In genomic region chr12:44372259-44372658, GRCh38 we compare ENCODE assay signal across 22 cellular contexts.
DNase-seq lines count a peak whose midpoint lies in the region; ATAC-seq and TF ChIP-seq lines count a peak whose summit lies in the region.
"Had no signal": no experiment of that assay in that cellular context is flagged by ENCODE, and none has a peak within 500 bp of the region (broad histone marks: within the 10 kb centered on the region; RNA-seq: fewer than 3 reads in every experiment).

No MANE protein-coding gene starts in this region.

- no peak overlapping the region for H3K4me3 Mint-ChIP-seq in stimulated activated memory B cell treated with anti-CD40 and anti-IgM and Interleukin-4, amounts not matched to agents 10 μg/mL and 1 μg/mL and 100 μg/mL, for 72 hours
- H3K4me3 Mint-ChIP-seq: activated CD8-positive, alpha-beta memory T cell treated with anti-CD3 and anti-CD28 coated beads, Interleukin-2, amount 10 ng/mL, durations not matched to agents 7 days and 5 days; activated naive CD8-positive, alpha-beta T cell treated with anti-CD3 and anti-CD28 coated beads, Interleukin-2, amount 50 U/mL, for 24 hours; central memory CD8-positive, alpha-beta T cell; naive thymus-derived CD8-positive, alpha-beta T cell had no signal

- H3K36me3 ChIP-seq in adipocyte (ENCODE audit: control insufficient read depth, insufficient read depth, low read length, severe bottlenecking) (no peaks in the 10 kb centered on the region), MM.1S (replicated peaks; ENCODE audit: insufficient read depth, low read length) (no peaks in the 10 kb centered on the region)
- H3K36me3 ChIP-seq: suprapubic skin had no signal

- H3K4me1 ChIP-seq in adipocyte (ENCODE audit: control insufficient read depth, insufficient read depth, low read length) (no peaks in the 10 kb centered on the region), MM.1S (ENCODE audit: low read length) (peaks cover 19% of the 10 kb centered on the region)
- H3K4me1 ChIP-seq: suprapubic skin had no signal

- no peak overlapping the region for H3K27ac Mint-ChIP-seq in stimulated activated memory B cell treated with anti-CD40 and anti-IgM and Interleukin-4, amounts not matched to agents 10 μg/mL and 1 μg/mL and 100 μg/mL, for 72 hours
- H3K27ac Mint-ChIP-seq: activated CD8-positive, alpha-beta memory T cell treated with anti-CD3 and anti-CD28 coated beads, Interleukin-2, amount 10 ng/mL, durations not matched to agents 7 days and 5 days; activated naive CD8-positive, alpha-beta T cell treated with anti-CD3 and anti-CD28 coated beads, Interleukin-2, amount 50 U/mL, for 24 hours; activated T-helper 2 cell treated with anti-CD3 and anti-CD28 coated beads, Interferon-gamma antibody, Interleukin-2, Interleukin-4, amounts not matched to agents 10 μg/mL and 5 μg/mL and 100 μg/mL, durations not matched to agents 14 hours and 24 hours and 36 hours; naive thymus-derived CD8-positive, alpha-beta T cell had no signal

- no peak overlapping the region for H3K27ac ChIP-seq in MM.1S (ENCODE audit: low read length)
- H3K27ac ChIP-seq: suprapubic skin had no signal

- H3K4me1 Mint-ChIP-seq in stimulated activated memory B cell treated with anti-CD40 and anti-IgM and Interleukin-4, amounts not matched to agents 10 μg/mL and 1 μg/mL and 100 μg/mL, for 72 hours: peaks cover 43% of the 10 kb centered on the region
- H3K4me1 Mint-ChIP-seq: activated CD8-positive, alpha-beta memory T cell treated with anti-CD3 and anti-CD28 coated beads, Interleukin-2, amount 10 ng/mL, durations not matched to agents 7 days and 5 days; activated naive CD8-positive, alpha-beta T cell treated with anti-CD3 and anti-CD28 coated beads, Interleukin-2, amount 50 U/mL, for 24 hours; central memory CD8-positive, alpha-beta T cell; naive thymus-derived CD8-positive, alpha-beta T cell had no signal

- ATAC-seq in GM19328 (IDR thresholded peaks at IDR 0.05; ENCODE audit: unreplicated experiment): no peak
- ATAC-seq in stimulated activated memory B cell treated with anti-CD40 and anti-IgM and Interleukin-4, amounts not matched to agents 10 μg/mL and 1 μg/mL and 100 μg/mL, for 72 hours: no peak
- ATAC-seq: activated CD8-positive, alpha-beta memory T cell treated with anti-CD3 and anti-CD28 coated beads, Interleukin-2, amount 10 ng/mL, durations not matched to agents 7 days and 5 days; activated naive CD8-positive, alpha-beta T cell treated with anti-CD3 and anti-CD28 coated beads, Interleukin-2, amount 50 U/mL, for 24 hours; naive thymus-derived CD8-positive, alpha-beta T cell had no signal

- H3K9me2 ChIP-seq in MM.1S (replicated peaks; ENCODE audit: insufficient read depth, low read length): no peaks in the 10 kb centered on the region

- TF ChIP-seq CTCF in AG09309 (IDR thresholded peaks at IDR 0.05; ENCODE audit: control insufficient read depth, insufficient read depth, low read depth, low read length, missing control alignments) (no peak), fibroblast of villous mesenchyme (IDR thresholded peaks at IDR 0.05; ENCODE audit: insufficient read depth, low read depth, low read length) (no peak), MM.1S (IDR thresholded peaks at IDR 0.05; ENCODE audit: low read length) (no peak)

- H3K4me3 ChIP-seq in AG09309 (ENCODE audit: control insufficient read depth, low read depth, low read length): no peak overlapping the region
- no peak overlapping the region for H3K4me3 ChIP-seq in adipocyte (ENCODE audit: low read length)
- H3K4me3 ChIP-seq in fibroblast of villous mesenchyme (ENCODE audit: low read depth, low read length): no peak overlapping the region
- no peak overlapping the region for H3K4me3 ChIP-seq in MM.1S (ENCODE audit: low read length)
- H3K4me3 ChIP-seq: suprapubic skin had no signal

- DNase-seq in AG09309 (ENCODE audit: low read depth) (peak; percentile 4), HS-5 (ENCODE audit: low read depth) (peak; percentile 22), adipocyte (ENCODE audit: low read depth) (peak; percentile 60), fibroblast of villous mesenchyme (ENCODE audit: low read depth) (peak; percentile 27), medulla oblongata (ENCODE audit: extremely low spot score) (no peak), MM.1S (no peak)
- DNase-seq: activated CD4-positive, alpha-beta T cell treated with anti-CD3 and anti-CD28 coated beads for 1 hour; activated CD8-positive, alpha-beta memory T cell treated with anti-CD3 and anti-CD28 coated beads, Interleukin-2, amount 10 ng/mL, durations not matched to agents 7 days and 5 days; activated naive CD8-positive, alpha-beta T cell treated with anti-CD3 and anti-CD28 coated beads, Interleukin-2, amount 50 U/mL, for 24 hours; effector CD4-positive, alpha-beta T cell; GDM1; naive thymus-derived CD8-positive, alpha-beta T cell; NCI-H1694; posterior cingulate gyrus; SHP77 treated with DMSO at 0.1 percent for 48 hours; small intestine; stimulated activated CD4-positive, alpha-beta T cell treated with anti-CD3 and anti-CD28 coated beads, Interleukin-4, amount 100 ng/mL, for 24 hours had no signal

- H3K9me3 ChIP-seq in adipocyte (ENCODE audit: control insufficient read depth, low read length) (no peaks in the 10 kb centered on the region), MM.1S (replicated peaks; ENCODE audit: insufficient read depth, low read length) (no peaks in the 10 kb centered on the region)
- H3K9me3 ChIP-seq: suprapubic skin had no signal

- H3K9ac ChIP-seq in adipocyte (ENCODE audit: low read length) (no peak overlapping the region), MM.1S (ENCODE audit: low read length) (no peak overlapping the region)

- H3K4me2 ChIP-seq in MM.1S (ENCODE audit: low read depth, low read length): no peak overlapping the region

- H3K79me2 ChIP-seq in MM.1S (ENCODE audit: low read length): no peaks in the 10 kb centered on the region

- H3K36me3 Mint-ChIP-seq in stimulated activated memory B cell treated with anti-CD40 and anti-IgM and Interleukin-4, amounts not matched to agents 10 μg/mL and 1 μg/mL and 100 μg/mL, for 72 hours: peaks cover 8% of the 10 kb centered on the region
- H3K36me3 Mint-ChIP-seq: activated CD8-positive, alpha-beta memory T cell treated with anti-CD3 and anti-CD28 coated beads, Interleukin-2, amount 10 ng/mL, durations not matched to agents 7 days and 5 days had no signal

- no peak overlapping the region for H2AFZ ChIP-seq in MM.1S (ENCODE audit: low read length)

- no peaks in the 10 kb centered on the region for H4K20me1 ChIP-seq in MM.1S (ENCODE audit: insufficient read depth, low read length)

- peaks cover 3% of the 10 kb centered on the region for H3K9me3 Mint-ChIP-seq in stimulated activated memory B cell treated with anti-CD40 and anti-IgM and Interleukin-4, amounts not matched to agents 10 μg/mL and 1 μg/mL and 100 μg/mL, for 72 hours
- H3K9me3 Mint-ChIP-seq: activated naive CD8-positive, alpha-beta T cell treated with anti-CD3 and anti-CD28 coated beads, Interleukin-2, amount 50 U/mL, for 24 hours; activated T-helper 2 cell treated with anti-CD3 and anti-CD28 coated beads, Interferon-gamma antibody, Interleukin-2, Interleukin-4, amounts not matched to agents 10 μg/mL and 5 μg/mL and 100 μg/mL, durations not matched to agents 14 hours and 24 hours and 36 hours; central memory CD8-positive, alpha-beta T cell; naive thymus-derived CD8-positive, alpha-beta T cell had no signal

- H3K27me3 Mint-ChIP-seq in stimulated activated memory B cell treated with anti-CD40 and anti-IgM and Interleukin-4, amounts not matched to agents 10 μg/mL and 1 μg/mL and 100 μg/mL, for 72 hours: no peaks in the 10 kb centered on the region
- H3K27me3 Mint-ChIP-seq: activated CD8-positive, alpha-beta memory T cell treated with anti-CD3 and anti-CD28 coated beads, Interleukin-2, amount 10 ng/mL, durations not matched to agents 7 days and 5 days; activated naive CD8-positive, alpha-beta T cell treated with anti-CD3 and anti-CD28 coated beads, Interleukin-2, amount 50 U/mL, for 24 hours; central memory CD8-positive, alpha-beta T cell; naive thymus-derived CD8-positive, alpha-beta T cell had no signal

- H3K27me3 ChIP-seq in adipocyte (replicated peaks; ENCODE audit: control insufficient read depth, insufficient read depth, low read length) (no peaks in the 10 kb centered on the region), MM.1S (replicated peaks; ENCODE audit: insufficient read depth, low read length) (no peaks in the 10 kb centered on the region)
- H3K27me3 ChIP-seq: suprapubic skin had no signal

- no peaks in the 10 kb centered on the region for H3F3A ChIP-seq in MM.1S (ENCODE audit: insufficient read depth, low read length)

Comparison
In these comparisons a context has a peak if more than half of its experiments do, and no peak if none do; other contexts are left out.
1. DNase-seq: peak in AG09309 (single experiment), HS-5 (single experiment), adipocyte (single experiment) and fibroblast of villous mesenchyme (single experiment); none in medulla oblongata (single experiment) and MM.1S (single experiment).